In the genomic region with DNA sequence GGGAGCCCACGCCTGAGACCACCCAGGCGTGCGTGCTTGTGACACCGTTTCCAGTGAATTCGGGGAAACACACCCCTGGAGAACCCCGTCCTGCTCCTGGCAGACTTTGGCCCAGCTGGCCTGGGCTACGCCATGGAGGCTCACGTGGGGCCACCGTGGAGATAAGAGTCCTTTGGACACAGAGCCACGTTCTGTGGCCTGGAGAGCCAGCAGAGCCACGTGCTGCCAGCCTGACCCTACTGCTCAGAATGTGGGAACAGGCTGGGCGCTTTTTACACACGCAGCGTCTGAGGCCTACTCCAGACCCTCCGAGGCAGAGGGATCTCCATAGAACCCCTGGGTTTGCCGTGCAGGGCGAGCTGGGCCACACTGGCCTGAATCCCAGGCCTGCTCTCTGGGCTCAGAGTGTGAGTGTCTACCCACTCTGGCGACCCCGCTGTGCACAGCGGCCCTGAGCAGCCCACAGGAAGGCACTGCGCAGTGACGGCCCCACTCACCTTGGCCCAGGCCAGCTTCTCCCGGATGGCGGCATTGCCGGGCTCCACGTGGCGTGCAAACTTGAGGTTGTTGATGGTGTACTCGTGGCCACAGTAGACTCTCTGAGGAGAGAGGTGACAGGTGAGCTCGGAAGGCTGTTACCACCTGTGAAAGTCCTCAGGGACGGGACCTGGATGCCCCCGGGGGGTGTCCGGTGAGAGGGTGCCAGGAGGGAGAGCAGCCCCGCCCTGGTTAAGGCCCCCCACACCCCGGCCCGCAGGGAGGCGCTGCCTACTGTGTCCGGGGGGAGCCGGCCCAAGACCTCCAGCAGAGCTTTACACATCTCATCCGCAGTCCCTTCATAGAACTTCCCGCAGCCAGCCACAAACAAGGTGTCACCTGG, we compare ENCODE assay signal across 29 cellular contexts. TPM values are rescaled to one million over a fixed set of nuclear protein-coding genes. Genes with fewer than 3 reads are reported as not detected.
"Had no signal": no experiment of that assay in that cellular context is flagged by ENCODE, and none has a peak within 500 bp of the region (broad histone marks: within the 10 kb centered on the region; RNA-seq: fewer than 3 reads in every experiment).

No MANE protein-coding gene starts in this region.

- H3K4me1 ChIP-seq: gastrocnemius medialis, left ventricle myocardium inferior, uterus had no signal

- FAIRE-seq: colon, islet of Langerhans had no signal

- DNase-seq: caudate nucleus; cerebellar nuclear complex; dorsolateral prefrontal cortex; effector CD4-positive, alpha-beta T cell; foreskin fibroblast; gastrocnemius medialis; head of caudate nucleus; left cardiac atrium; left ventricle myocardium inferior; naive B cell; nephron progenitor cell; occipital lobe; stimulated activated CD4-positive, alpha-beta T cell treated with anti-CD3 and anti-CD28 coated beads, Interleukin-4, amount 100 ng/mL, for 4 hours; stimulated activated naive B cell treated with anti-CD40 and anti-IgM and Interleukin-4, amounts not matched to agents 10 μg/mL and 1 μg/mL and 100 μg/mL, for 72 hours; uterus had no signal

- H3K4me3 Mint-ChIP-seq: memory B cell; nephron progenitor cell; stimulated activated naive B cell treated with anti-CD40 and anti-IgM and Interleukin-4, amounts not matched to agents 10 μg/mL and 1 μg/mL and 100 μg/mL, for 72 hours; stimulated activated naive CD8-positive, alpha-beta T cell treated with anti-CD3 and anti-CD28 coated beads, Interleukin-15, Interleukin-2, amounts not matched to agents 100 ng/mL and 50 ng/mL, for 24 hours had no signal

- H3K4me3 ChIP-seq: dorsolateral prefrontal cortex, gastrocnemius medialis, left ventricle myocardium inferior, lung, ovary, thoracic aorta, tibial nerve, upper lobe of left lung, uterus had no signal

- H3K4me1 Mint-ChIP-seq: nephron progenitor cell had no signal

- H3K27ac ChIP-seq: dorsolateral prefrontal cortex, epithelial cell of prostate, left ventricle myocardium inferior, ovary, thoracic aorta, tibial nerve, upper lobe of left lung, uterus had no signal

- H3K36me3 ChIP-seq: ovary, uterus had no signal

- H3K27me3 ChIP-seq: dorsolateral prefrontal cortex, gastrocnemius medialis, ovary, tibial nerve, upper lobe of left lung, uterus had no signal

- H3K27ac Mint-ChIP-seq: memory B cell; stimulated activated naive B cell treated with anti-CD40 and anti-IgM and Interleukin-4, amounts not matched to agents 10 μg/mL and 1 μg/mL and 100 μg/mL, for 72 hours had no signal

- ATAC-seq: esophagus mucosa; gastrocnemius medialis; left cardiac atrium; stimulated activated naive B cell treated with anti-CD40 and anti-IgM and Interleukin-4, amounts not matched to agents 10 μg/mL and 1 μg/mL and 100 μg/mL, for 72 hours had no signal

- H3K9me3 Mint-ChIP-seq: memory B cell; naive B cell; nephron progenitor cell; stimulated activated naive B cell treated with anti-CD40 and anti-IgM and Interleukin-4, amounts not matched to agents 10 μg/mL and 1 μg/mL and 100 μg/mL, for 72 hours; stimulated activated naive CD8-positive, alpha-beta T cell treated with anti-CD3 and anti-CD28 coated beads, Interleukin-15, Interleukin-2, amounts not matched to agents 100 ng/mL and 50 ng/mL, for 24 hours had no signal

- H3K9me3 ChIP-seq: gastrocnemius medialis, left ventricle myocardium inferior, ovary, thoracic aorta, tibial nerve, upper lobe of left lung, uterus had no signal

- H3K27me3 Mint-ChIP-seq: memory B cell; naive B cell; stimulated activated naive B cell treated with anti-CD40 and anti-IgM and Interleukin-4, amounts not matched to agents 10 μg/mL and 1 μg/mL and 100 μg/mL, for 72 hours; stimulated activated naive CD8-positive, alpha-beta T cell treated with anti-CD3 and anti-CD28 coated beads, Interleukin-15, Interleukin-2, amounts not matched to agents 100 ng/mL and 50 ng/mL, for 24 hours had no signal

RNA-seq across cellular contexts. Expression of gene IGFALS, which starts 23.1 kb away (rescaled TPM):
- total RNA-seq: esophagus mucosa, glomerular endothelial cell, kidney epithelial cell, left cardiac atrium, left ventricle myocardium inferior, occipital lobe, pulmonary artery endothelial cell had no signal
